Comparison of ENCODE assay signal across 12 cellular contexts in the genomic region with DNA sequence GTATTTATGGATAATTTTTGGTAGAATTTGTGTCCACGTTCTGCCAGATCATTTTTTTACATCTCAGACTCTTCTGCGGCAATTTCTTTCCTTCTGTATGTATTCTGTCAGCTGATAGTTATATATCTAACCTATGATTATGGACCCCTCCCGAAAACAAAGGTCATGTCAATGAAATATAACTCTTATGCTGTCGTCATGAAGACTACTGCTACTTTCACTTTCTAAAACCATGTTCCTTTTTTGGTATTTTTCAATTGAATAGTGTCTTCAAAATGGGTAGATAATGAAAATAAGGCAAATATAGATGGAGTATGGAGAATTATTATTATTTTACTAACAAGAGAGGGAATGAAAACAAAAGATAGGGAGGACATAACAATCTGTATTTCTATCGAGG. TPM values are rescaled to one million over a fixed set of nuclear protein-coding genes. Genes with fewer than 3 reads are reported as not detected.
DNase-seq lines count a peak whose midpoint lies in the region; ATAC-seq and TF ChIP-seq lines count a peak whose summit lies in the region.
"Had no signal": no experiment of that assay in that cellular context is flagged by ENCODE, and none has a peak within 500 bp of the region (broad histone marks: within the 10 kb centered on the region; RNA-seq: fewer than 3 reads in every experiment).

No MANE protein-coding gene starts in this region.

- H3K27ac ChIP-seq in OCI-LY1 (ENCODE audit: low read depth, low read length, poor library complexity, severe bottlenecking) (no peak overlapping the region), sigmoid colon (peak overlapping the region; percentile 74 to 80 (median 77))

- no peaks in the 10 kb centered on the region for H3K27me3 ChIP-seq in OCI-LY1 (ENCODE audit: insufficient read depth, low read length)
- no peaks in the 10 kb centered on the region for H3K27me3 ChIP-seq in sigmoid colon

- WGBS in sigmoid colon, 2 donors, result 15 to 48% methylated on average over 5 of the region's 5 CpGs

- H3K36me3 ChIP-seq in OCI-LY1 (ENCODE audit: insufficient read depth, low read length) (peaks cover 69% of the 10 kb centered on the region; the same call in 1 of the 2 replicates), sigmoid colon (peaks cover 0 to 32% (median 3%) of the 10 kb centered on the region in 4 donors)

- TF ChIP-seq EP300 in sigmoid colon (IDR thresholded peaks at IDR 0.05), result no peak

- H3F3A ChIP-seq in OCI-LY1 (ENCODE audit: insufficient read depth, low read length), result no peaks in the 10 kb centered on the region

- intact Hi-C loops in sigmoid colon (cut with DNase I), result no loop called here

- H2AFZ ChIP-seq in OCI-LY1 (ENCODE audit: low read length), result no peak overlapping the region

- peak overlapping the region; percentile 15; the same call in 1 of the 2 replicates for H3K4me2 ChIP-seq in OCI-LY1 (ENCODE audit: low read length)

- TF ChIP-seq CTCF in OCI-LY1 (IDR thresholded peaks at IDR 0.05; ENCODE audit: low read length) (no peak), fibroblast of mammary gland (conservative IDR thresholded peaks at IDR 0.05; ENCODE audit: control insufficient read depth, insufficient read depth, low read depth, low read length) (no peak), sigmoid colon (IDR thresholded peaks at IDR 0.05) (no peak)

- no peak overlapping the region for H3K4me3 ChIP-seq in OCI-LY1 (ENCODE audit: low read depth, low read length, poor library complexity, severe bottlenecking)
- peak overlapping the region; percentile 30 for H3K4me3 ChIP-seq in fibroblast of mammary gland (ENCODE audit: control insufficient read depth, low read depth, low read length)
- peak overlapping the region; percentile 35 to 56 (median 50) for H3K4me3 ChIP-seq in sigmoid colon

- no peak overlapping the region for H3K9ac ChIP-seq in OCI-LY1 (ENCODE audit: low read length)

- H3K9me3 ChIP-seq in OCI-LY1 (ENCODE audit: low read length) (no peaks in the 10 kb centered on the region), sigmoid colon (no peaks in the 10 kb centered on the region)

- H3K79me2 ChIP-seq in OCI-LY1 (ENCODE audit: insufficient read depth, low read length), result 0 out of 2 replicates have a peak, but pooled peaks cover 3% of the 10 kb centered on the region

- no peak for ATAC-seq in HG02970 (IDR thresholded peaks at IDR 0.05; ENCODE audit: low FRiP score, unreplicated experiment)
- ATAC-seq: activated naive CD4-positive, alpha-beta T cell treated with anti-CD3 and anti-CD28 coated beads, Interleukin-2, amount 50 U/mL, for 72 hours had no signal

- no peaks in the 10 kb centered on the region for H3K9me2 ChIP-seq in OCI-LY1 (ENCODE audit: low read depth, low read length)

- H3K4me1 ChIP-seq in OCI-LY1 (ENCODE audit: insufficient read depth, low read length, severe bottlenecking) (peaks cover 19% of the 10 kb centered on the region), sigmoid colon (peaks cover 0 to 62% (median 49%) of the 10 kb centered on the region in 4 donors)

- DNase-seq in AG20443 (ENCODE audit: low spot score), result peak; percentile 9
- DNase-seq in fibroblast of mammary gland (ENCODE audit: low read depth), result peak; percentile 55
- DNase-seq in sigmoid colon, result no peak
- DNase-seq in activated naive CD4-positive, alpha-beta T cell treated with Interleukin-2 at 50 U/mL for 16 hours, result no peak
- DNase-seq in NCI-H345 treated with DMSO at 0.1 percent for 48 hours (lab: John Stamatoyannopoulos, UW; ENCODE audit: unreplicated experiment), result no peak
- DNase-seq in activated CD4-positive, alpha-beta T cell treated with anti-CD3 and anti-CD28 coated beads, Interleukin-2, amount 50 U/mL, for 1 hour, result no peak
- DNase-seq: CD4-positive, alpha-beta T cell; hippocampal formation had no signal

- TF ChIP-seq POLR2A in sigmoid colon (IDR thresholded peaks at IDR 0.05), result no peak

- H4K20me1 ChIP-seq in OCI-LY1 (ENCODE audit: insufficient read depth, low read length), result no peaks in the 10 kb centered on the region

RNA-seq across cellular contexts. Expression of gene ANGPTL1, which starts 3.2 kb away (rescaled TPM):
- total RNA-seq in sigmoid colon, result 100 to 1,000 TPM; 117 to 173 (median 140) TPM
- polyA plus RNA-seq in sigmoid colon, result 10 to 100 TPM in 1 of 3 donors, 1 to 10 TPM in 2; 1.4 to 20.7 (median 5.4) TPM
- total RNA-seq: activated naive CD4-positive, alpha-beta T cell treated with anti-CD3 and anti-CD28 coated beads, Interleukin-2, amount 50 U/mL, for 72 hours; CD4-positive, alpha-beta T cell; H1 had no signal
- polyA plus RNA-seq: H1 had no signal

Comparison
In these comparisons a context has a peak if more than half of its experiments do, and no peak if none do; other contexts are left out.
1. DNase-seq: peak in AG20443 (single experiment) and fibroblast of mammary gland (single experiment); none in sigmoid colon (single experiment), activated naive CD4-positive, alpha-beta T cell treated with Interleukin-2 at 50 U/mL for 16 hours (single experiment), NCI-H345 treated with DMSO at 0.1 percent for 48 hours (single experiment) and activated CD4-positive, alpha-beta T cell treated with anti-CD3 and anti-CD28 coated beads, Interleukin-2, amount 50 U/mL, for 1 hour (single experiment).